In genomic region chr1:210311726-210312493, GRCh38 we compare ENCODE assay signal across 9 cellular contexts. TPM values are rescaled to one million over a fixed set of nuclear protein-coding genes. Genes with fewer than 3 reads are reported as not detected.
DNase-seq lines count a peak whose midpoint lies in the region; ATAC-seq and TF ChIP-seq lines count a peak whose summit lies in the region.
"Had no signal": no experiment of that assay in that cellular context is flagged by ENCODE, and none has a peak within 500 bp of the region (broad histone marks: within the 10 kb centered on the region; RNA-seq: fewer than 3 reads in every experiment).

No MANE protein-coding gene starts in this region.

- H3K9me3 ChIP-seq in HUES64 (ENCODE audit: insufficient read depth, low read depth, low read length) (no peaks in the 10 kb centered on the region), endodermal cell (ENCODE audit: control insufficient read depth, low read length) (no peaks in the 10 kb centered on the region)
- H3K9me3 ChIP-seq in naive thymus-derived CD4-positive, alpha-beta T cell (ENCODE audit: control insufficient read depth in 2 of 3, low read length in 3 of 3) = no peaks in the 10 kb centered on the region

- H3K36me3 ChIP-seq in ACC112 (ENCODE audit: insufficient read depth, low read length) (no peaks in the 10 kb centered on the region), HUES64 (ENCODE audit: insufficient read depth, low read length) (no peaks in the 10 kb centered on the region), endodermal cell (ENCODE audit: control insufficient read depth, insufficient read depth, low read length) (no peaks in the 10 kb centered on the region)
- H3K36me3 ChIP-seq in naive thymus-derived CD4-positive, alpha-beta T cell (ENCODE audit: control insufficient read depth in 2 of 3, insufficient read depth in 3 of 3, low read length in 3 of 3) = no peaks in the 10 kb centered on the region

- H3K27ac Mint-ChIP-seq in endodermal cell = peak overlapping the region; percentile 87
- H3K27ac Mint-ChIP-seq in naive thymus-derived CD4-positive, alpha-beta T cell = peak overlapping the region in 3 of 9 donors; percentile 9 to 43 (median 33)

- H3K27me3 Mint-ChIP-seq in endodermal cell (ENCODE audit: insufficient read depth) = peaks cover 15% of the 10 kb centered on the region
- peaks cover 10 to 56% (median 20%) of the 10 kb centered on the region in 5 donors for H3K27me3 Mint-ChIP-seq in naive thymus-derived CD4-positive, alpha-beta T cell

- peak overlapping the region; percentile 94 for H2AFZ ChIP-seq in ACC112 (ENCODE audit: low read length, unreplicated experiment)

- H3K4me1 ChIP-seq in ACC112 (ENCODE audit: control insufficient read depth, insufficient read depth, low read length, unreplicated experiment) (peaks cover 18% of the 10 kb centered on the region), HUES64 (ENCODE audit: insufficient read depth, low read length) (no peaks in the 10 kb centered on the region), endodermal cell (ENCODE audit: control insufficient read depth, insufficient read depth, low read length) (no peaks in the 10 kb centered on the region)
- no peaks in the 10 kb centered on the region for H3K4me1 ChIP-seq in naive thymus-derived CD4-positive, alpha-beta T cell (ENCODE audit: control insufficient read depth in 2 of 2, insufficient read depth in 2 of 2, low read length in 2 of 2)

- H3K36me3 Mint-ChIP-seq in endodermal cell (ENCODE audit: low read depth) = no peaks in the 10 kb centered on the region
- H3K36me3 Mint-ChIP-seq in naive thymus-derived CD4-positive, alpha-beta T cell = no peaks in the 10 kb centered on the region

- H3K4me3 ChIP-seq in ACC112 (ENCODE audit: low read depth, low read length) (peak overlapping the region; percentile 85), HUES64 (ENCODE audit: low read length) (peak overlapping the region; percentile 58), endodermal cell (ENCODE audit: low read length) (peak overlapping the region; percentile 84)
- peak overlapping the region; percentile 42 for H3K4me3 ChIP-seq in naive thymus-derived CD4-positive, alpha-beta T cell (ENCODE audit: low read length)

- H3K9ac ChIP-seq in HUES64 (ENCODE audit: low read depth, low read length) (0 out of 2 replicates have a peak overlapping the region, but pooled peaks have one; percentile 33), endodermal cell (ENCODE audit: extremely low read depth, low read length, poor library complexity, severe bottlenecking) (peak overlapping the region; percentile 23)

- peak overlapping the region; percentile 66 for H3K4me3 Mint-ChIP-seq in endodermal cell
- H3K4me3 Mint-ChIP-seq in naive thymus-derived CD4-positive, alpha-beta T cell = peak overlapping the region in 9 of 10 donors; percentile 66 to 94 (median 88)

- no peak for ATAC-seq in naive thymus-derived CD4-positive, alpha-beta T cell

- 85% methylated on average over 18 of the region's 18 CpGs for WGBS in HUES64
- 88 to 94% methylated on average over 16 to 18 of the region's 18 CpGs for WGBS in endodermal cell (ENCODE audit: insufficient coverage in 1 of 2, insufficient read length in 1 of 2), 2 experiments

- intact Hi-C loops in naive thymus-derived CD4-positive, alpha-beta T cell (cut with micrococcal nuclease) = loop anchor here (1.0 to 2.0 kb wide), 6 partner anchors 16 to 743 kb away; partner anchors contain the start of gene HHAT (in 2 of the 2)

- peak overlapping the region; percentile 32; the same call in 1 of the 2 replicates for H3K27ac ChIP-seq in ACC112 (ENCODE audit: low read depth, low read length)
- H3K27ac ChIP-seq in HUES64 (ENCODE audit: low read depth, low read length) = no peak overlapping the region
- no peak overlapping the region for H3K27ac ChIP-seq in endodermal cell (ENCODE audit: low read depth, low read length)
- no peak overlapping the region for H3K27ac ChIP-seq in naive thymus-derived CD4-positive, alpha-beta T cell (ENCODE audit: low read depth, low read length)

- no peaks in the 10 kb centered on the region for H3K79me2 ChIP-seq in ACC112 (ENCODE audit: control insufficient read depth, insufficient read depth, low read length, unreplicated experiment)

- H3K9me3 Mint-ChIP-seq in endodermal cell = no peaks in the 10 kb centered on the region
- peaks cover 0 to 1% (median 0%) of the 10 kb centered on the region in 11 donors for H3K9me3 Mint-ChIP-seq in naive thymus-derived CD4-positive, alpha-beta T cell

- DNase-seq in endodermal cell (no peak), AG08395 (ENCODE audit: low spot score) (no peak), SW 1271 (lab: John Stamatoyannopoulos, UW) (no peak), NCI-H1694 (lab: John Stamatoyannopoulos, UW) (no peak), NCI-H345 (lab: John Stamatoyannopoulos, UW) (no peak)
- no peak for DNase-seq in naive thymus-derived CD4-positive, alpha-beta T cell
- DNase-seq: activated gamma-delta T cell had no signal

- H3K4me1 Mint-ChIP-seq in endodermal cell = no peaks in the 10 kb centered on the region
- H3K4me1 Mint-ChIP-seq in naive thymus-derived CD4-positive, alpha-beta T cell = peaks cover 2 to 7% (median 5%) of the 10 kb centered on the region in 7 donors

- 0 out of 2 replicates have a peak, but pooled peaks cover 7% of the 10 kb centered on the region for H3K27me3 ChIP-seq in ACC112 (ENCODE audit: insufficient read depth, low read length)
- H3K27me3 ChIP-seq in HUES64 (ENCODE audit: insufficient read depth, low read length) = peaks cover 8% of the 10 kb centered on the region
- no peaks in the 10 kb centered on the region for H3K27me3 ChIP-seq in endodermal cell (ENCODE audit: control insufficient read depth, insufficient read depth, low read length, poor library complexity, severe bottlenecking)
- no peaks in the 10 kb centered on the region for H3K27me3 ChIP-seq in naive thymus-derived CD4-positive, alpha-beta T cell (ENCODE audit: control insufficient read depth in 2 of 2, insufficient read depth in 2 of 2, low read length in 2 of 2)

- POLR2A ChIA-PET in naive thymus-derived CD4-positive, alpha-beta T cell (lab: Charles Lee) = no interaction called here

- TF ChIP-seq CTCF in endodermal cell (conservative IDR thresholded peaks at IDR 0.05) = no peak

- CTCF ChIA-PET in naive thymus-derived CD4-positive, alpha-beta T cell (lab: Charles Lee) = interaction anchor here (0.7 kb wide), 1 partner anchor 749 kb away, joined by 3 read pairs; no protein-coding TSS in a partner anchor

RNA-seq across cellular contexts. Expression of gene HHAT, which starts 16.8 kb away (rescaled TPM):
- polyA plus RNA-seq in HUES64 (2013, experiment 1 of 2) = 1.0 TPM
- 1.6 TPM for polyA plus RNA-seq in HUES64 (2013, experiment 2 of 2)
- 1 to 10 TPM; 6.9 to 9.8 TPM for total RNA-seq in endodermal cell
- polyA plus RNA-seq in endodermal cell (2013, experiment 1 of 2) = 6.6 TPM
- polyA plus RNA-seq in endodermal cell (2013, experiment 2 of 2) = 5.7 TPM
- total RNA-seq in naive thymus-derived CD4-positive, alpha-beta T cell = 1 to 10 TPM; 1.1 to 3.8 (median 2.7) TPM
- under 1 TPM; 0.84 to 0.99 TPM for polyA plus RNA-seq in naive thymus-derived CD4-positive, alpha-beta T cell
